7 cellular contexts compared by ENCODE assay signal in the genomic region with DNA sequence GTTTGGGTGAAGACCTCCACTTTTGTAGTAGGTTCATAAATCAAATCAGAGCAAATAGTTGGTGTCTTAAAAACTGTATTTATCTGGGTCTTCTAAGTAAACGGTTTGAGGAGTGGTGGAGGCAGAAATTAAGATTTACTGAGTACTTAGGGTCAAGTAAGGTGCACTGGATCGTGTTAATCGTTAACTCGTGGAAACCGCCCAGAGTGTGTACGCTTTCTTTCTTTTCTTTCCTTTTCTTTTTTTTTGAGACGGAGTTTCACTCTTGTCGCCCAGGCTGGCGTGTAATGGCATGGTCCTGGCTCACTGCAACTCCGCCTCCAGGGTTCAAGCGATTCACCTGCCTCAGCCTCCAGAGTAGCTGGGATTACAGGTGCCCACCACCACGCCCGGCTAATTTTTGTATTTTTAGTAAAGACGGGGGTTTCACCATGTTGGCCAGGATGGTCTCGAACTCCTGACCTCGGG. TPM values are rescaled to one million over a fixed set of nuclear protein-coding genes. Genes with fewer than 3 reads are reported as not detected.
DNase-seq lines count a peak whose midpoint lies in the region; ATAC-seq, FAIRE-seq and TF ChIP-seq lines count a peak whose summit lies in the region.
"Not testable (repeated sequence)": the region's sequence is repeated elsewhere in the genome, so short reads cannot be mapped to it uniquely, and the experiment has no call there.
"Had no signal": no experiment of that assay in that cellular context is flagged by ENCODE, and none has a peak within 500 bp of the region (broad histone marks: within the 10 kb centered on the region; RNA-seq: fewer than 3 reads in every experiment).

No MANE protein-coding gene starts in this region.

- peak overlapping the region; percentile 85 for H3K4me2 ChIP-seq in astrocyte (ENCODE audit: low read length)

- not testable (repeated sequence) for BruUV-seq in Panc1 (replicated peaks; lab: Mats Ljungman, UMichigan)

- H3K9ac ChIP-seq in astrocyte (ENCODE audit: low read length), result peak overlapping the region; percentile 96

- H3K36me3 Mint-ChIP-seq in astrocyte (ENCODE audit: low read depth, unreplicated experiment), result not testable (repeated sequence)

- 37 to 72% methylated on average over 3 to 14 of the region's 16 CpGs for WGBS in gastroesophageal sphincter (ENCODE audit: low coverage in 1 of 2), 2 donors

- POLR2A ChIA-PET in Panc1 (lab: Charles Lee), result interaction anchor here (0.7 kb wide), 1 partner anchor 307 kb away, joined by 3 read pairs; no protein-coding TSS in a partner anchor

- H4K20me1 ChIP-seq in astrocyte (ENCODE audit: insufficient read depth, low read length), result not testable (repeated sequence)

- H3K4me1 ChIP-seq in Panc1 (ENCODE audit: control insufficient read depth, insufficient read depth, low read length); astrocyte (ENCODE audit: insufficient read depth, low read length): not testable (repeated sequence)
- H3K4me1 ChIP-seq in gastroesophageal sphincter (peaks cover 2 to 22% (median 10%) of the 10 kb centered on the region in 3 donors), muscle layer of duodenum (ENCODE audit: control insufficient read depth in 1 of 2, insufficient read depth in 2 of 2, low read length in 2 of 2) (peaks cover 7 to 11% of the 10 kb centered on the region in 2 donors)

- peak overlapping the region; percentile 76 for H2AFZ ChIP-seq in astrocyte (ENCODE audit: low read depth, low read length)

- not testable (repeated sequence) for FAIRE-seq in astrocyte (lab: Jason Lieb, UNC)

- not testable (repeated sequence) for H3K4me1 Mint-ChIP-seq in astrocyte (ENCODE audit: low read depth, unreplicated experiment)
- H3K4me1 Mint-ChIP-seq in stimulated activated naive CD8-positive, alpha-beta T cell treated with anti-CD3 and anti-CD28 coated beads, Interleukin-15, amount 100 ng/mL, for 72 hours, result peaks cover 33% of the 10 kb centered on the region

- H3K4me3 ChIP-seq in Panc1 (ENCODE audit: low read depth in 2 of 2, low read length in 2 of 2) (peak overlapping the region; percentile 90 to 100), astrocyte (ENCODE audit: insufficient read depth, low read depth, low read length) (peak overlapping the region; percentile 95), gastroesophageal sphincter (peak overlapping the region; percentile 64 to 92), muscle layer of duodenum (ENCODE audit: low read depth in 1 of 2, low read length in 2 of 2) (peak overlapping the region; percentile 99 to 100)

- TF ChIP-seq CTCF in Panc1 (IDR thresholded peaks at IDR 0.05); astrocyte (IDR thresholded peaks at IDR 0.05; ENCODE audit: insufficient read depth, low read depth, low read length); gastroesophageal sphincter (IDR thresholded peaks at IDR 0.05): not testable (repeated sequence)

- not testable (repeated sequence) for TF ChIP-seq POLR2A in gastroesophageal sphincter (IDR thresholded peaks at IDR 0.05)

- peak; percentile 20 for DNase-seq in DMS53 treated with DMSO at 0.1 percent for 48 hours (lab: John Stamatoyannopoulos, UW; ENCODE audit: unreplicated experiment)
- not testable (repeated sequence) for DNase-seq in Panc1 (ENCODE audit: low read depth, low spot score); astrocyte (ENCODE audit: low read depth); stimulated activated naive CD8-positive, alpha-beta T cell treated with anti-CD3 and anti-CD28 coated beads, Interleukin-15, amount 100 ng/mL, for 72 hours

- H3K27ac ChIP-seq in Panc1 (ENCODE audit: low read length), result peak overlapping the region; percentile 73
- peak overlapping the region; percentile 7 for H3K27ac ChIP-seq in astrocyte (ENCODE audit: low read depth, low read length)
- H3K27ac ChIP-seq in gastroesophageal sphincter, result peak overlapping the region in 3 of 4 donors; percentile 22 to 77 (median 36)
- H3K27ac ChIP-seq in muscle layer of duodenum (ENCODE audit: low read length), result not testable (repeated sequence)

- H3K27me3 ChIP-seq in Panc1 (ENCODE audit: control insufficient read depth, insufficient read depth, low read length); astrocyte (ENCODE audit: insufficient read depth, low read length); gastroesophageal sphincter; muscle layer of duodenum (ENCODE audit: low read depth, low read length): not testable (repeated sequence)

- ATAC-seq in Panc1; gastroesophageal sphincter; stimulated activated naive CD8-positive, alpha-beta T cell treated with anti-CD3 and anti-CD28 coated beads, Interleukin-15, amount 100 ng/mL, for 72 hours: not testable (repeated sequence)

- intact Hi-C loops in Panc1 (cut with micrococcal nuclease; ENCODE audit: unreplicated experiment), result not testable (repeated sequence)

- H3K27me3 Mint-ChIP-seq in astrocyte (ENCODE audit: low read depth, unreplicated experiment); stimulated activated naive CD8-positive, alpha-beta T cell treated with anti-CD3 and anti-CD28 coated beads, Interleukin-15, amount 100 ng/mL, for 72 hours: not testable (repeated sequence)

- CTCF ChIA-PET in Panc1 (lab: Charles Lee), result interaction anchor here (0.6 kb wide), 1 partner anchor 134 kb away, joined by 6 read pairs; no protein-coding TSS in a partner anchor

- in situ Hi-C loops in Panc1 (cut with HindIII; ENCODE audit: low pct_unique_long_range_greater_than_20kb, low sequenced_read_pairs), result not testable (repeated sequence)

- H3K9me3 Mint-ChIP-seq in astrocyte (ENCODE audit: unreplicated experiment); stimulated activated naive CD8-positive, alpha-beta T cell treated with anti-CD3 and anti-CD28 coated beads, Interleukin-15, amount 100 ng/mL, for 72 hours: not testable (repeated sequence)

- H3K36me3 ChIP-seq in Panc1 (ENCODE audit: control insufficient read depth, insufficient read depth, low read length); astrocyte (ENCODE audit: insufficient read depth, low read length): not testable (repeated sequence)
- H3K36me3 ChIP-seq in gastroesophageal sphincter, result peaks cover 0 to 30% of the 10 kb centered on the region in 2 donors
- peaks cover 21 to 26% of the 10 kb centered on the region in 2 donors for H3K36me3 ChIP-seq in muscle layer of duodenum (ENCODE audit: control insufficient read depth in 1 of 2, insufficient read depth in 2 of 2, low read length in 2 of 2)

- peak overlapping the region; percentile 99 for H3K4me3 Mint-ChIP-seq in astrocyte (ENCODE audit: unreplicated experiment)
- H3K4me3 Mint-ChIP-seq in stimulated activated naive CD8-positive, alpha-beta T cell treated with anti-CD3 and anti-CD28 coated beads, Interleukin-15, amount 100 ng/mL, for 72 hours, result peak overlapping the region; percentile 85 to 88

- H3K9me3 ChIP-seq in Panc1 (ENCODE audit: control insufficient read depth, insufficient read depth, low read depth, low read length); astrocyte (ENCODE audit: insufficient read depth, low read depth, low read length); gastroesophageal sphincter; muscle layer of duodenum (ENCODE audit: control insufficient read depth in 1 of 2, low read length in 2 of 2): not testable (repeated sequence)

- H3K79me2 ChIP-seq in astrocyte (ENCODE audit: insufficient read depth, low read length), result peaks cover 21% of the 10 kb centered on the region

- TF ChIP-seq EP300 in gastroesophageal sphincter (IDR thresholded peaks at IDR 0.05), result not testable (repeated sequence)

- not testable (repeated sequence) for H3K27ac Mint-ChIP-seq in astrocyte (ENCODE audit: unreplicated experiment); stimulated activated naive CD8-positive, alpha-beta T cell treated with anti-CD3 and anti-CD28 coated beads, Interleukin-15, amount 100 ng/mL, for 72 hours

RNA-seq across cellular contexts. Expression of a gene that starts 0.7 kb away (rescaled TPM):
- total RNA-seq in Panc1 (2021; ENCODE audit: unreplicated experiment) (27.5 TPM), astrocyte (34.3 and 41.3 TPM in 2 replicates), gastroesophageal sphincter (10 to 100 TPM in 3 of 4 donors, 1 to 10 TPM in 1; 9.4 to 16.4 (median 11.8) TPM)
- 24.5 TPM for polyA plus RNA-seq in Panc1 (2012; ENCODE audit: insufficient read length)

RNA-seq across cellular contexts. Expression of a gene that starts 6.7 kb away (rescaled TPM):
- total RNA-seq in Panc1 (2021; ENCODE audit: unreplicated experiment), result 42.7 TPM
- polyA plus RNA-seq in Panc1 (2012; ENCODE audit: insufficient read length), result 32.4 TPM
- total RNA-seq in astrocyte, result 19.8 and 21.6 TPM in 2 replicates
- 10 to 100 TPM in 3 of 4 donors, 1 to 10 TPM in 1; 9.7 to 16.5 (median 12.8) TPM for total RNA-seq in gastroesophageal sphincter

RNA-seq across cellular contexts. Expression of a gene that starts 23.0 kb away (rescaled TPM):
- total RNA-seq in Panc1 (2021; ENCODE audit: unreplicated experiment) (95.2 TPM), astrocyte (144 and 156 TPM in 2 replicates), gastroesophageal sphincter (10 to 100 TPM; 25.4 to 40.4 (median 30.9) TPM)
- polyA plus RNA-seq in Panc1 (2012; ENCODE audit: insufficient read length), result 139 TPM

RNA-seq across cellular contexts. Expression of a gene that starts 24.6 kb away (rescaled TPM):
- total RNA-seq in Panc1 (2021; ENCODE audit: unreplicated experiment), result not detected
- polyA plus RNA-seq in Panc1 (2012; ENCODE audit: insufficient read length), result not detected
- not detected in 2 replicates for total RNA-seq in astrocyte
- not detected for total RNA-seq in gastroesophageal sphincter
- total RNA-seq: dermis microvascular lymphatic vessel endothelial cell had no signal

RNA-seq across cellular contexts. Expression of a gene that starts 33.4 kb away (rescaled TPM):
- total RNA-seq in Panc1 (2021; ENCODE audit: unreplicated experiment) (not detected), astrocyte (not detected in 2 replicates), gastroesophageal sphincter (under 1 TPM in 1 of 4 donors, not detected in 3; 0.04 TPM)
- not detected for polyA plus RNA-seq in Panc1 (2012; ENCODE audit: insufficient read length)
- total RNA-seq: dermis microvascular lymphatic vessel endothelial cell had no signal
